17 cellular contexts compared by ENCODE assay signal in the genomic region with DNA sequence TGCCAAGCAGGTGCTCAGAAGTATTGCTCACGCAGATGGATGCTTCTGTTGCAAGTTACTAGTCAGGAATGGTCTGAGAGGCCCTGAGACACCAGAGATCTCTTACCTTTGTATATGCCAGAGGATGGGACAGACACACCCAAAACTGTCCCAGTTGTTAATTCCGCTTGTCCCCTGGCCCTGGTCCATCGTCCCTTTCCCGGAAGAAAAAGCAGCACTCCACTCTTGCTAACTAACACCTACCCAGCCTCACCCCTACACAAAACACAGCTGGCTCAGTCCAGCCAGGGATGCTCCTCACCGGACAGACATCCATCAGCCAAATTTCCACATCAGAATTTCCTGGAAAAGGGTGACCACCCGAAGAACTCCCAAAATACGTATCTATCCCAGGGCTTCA. TPM values are rescaled to one million over a fixed set of nuclear protein-coding genes. Genes with fewer than 3 reads are reported as not detected.
A peak's percentile ranks its signal among the peaks of the same experiment; 100 is the strongest.
DNase-seq lines count a peak whose midpoint lies in the region; ATAC-seq, FAIRE-seq and TF ChIP-seq lines count a peak whose summit lies in the region.
"Had no signal": no experiment of that assay in that cellular context is flagged by ENCODE, and none has a peak within 500 bp of the region (broad histone marks: within the 10 kb centered on the region; RNA-seq: fewer than 3 reads in every experiment).

No MANE protein-coding gene starts in this region.

- intact Hi-C loops in CD8-positive, alpha-beta T cell (cut with DNase I, micrococcal nuclease): no loop called here
- intact Hi-C loops in lower lobe of right lung (cut with DNase I) (no loop called here), sigmoid colon (cut with DNase I) (no loop called here)

- no peak for TF ChIP-seq POLR2A in sigmoid colon (IDR thresholded peaks at IDR 0.05)

- peak overlapping the region; percentile 16 for H3K4me3 Mint-ChIP-seq in CD8-positive, alpha-beta T cell
- H3K4me3 Mint-ChIP-seq: activated T-helper 17 cell treated with anti-CD3 and anti-CD28 coated beads, Interleukin-2, amount 50 U/mL, for 72 hours had no signal

- peak; percentile 7 for FAIRE-seq in bronchial epithelial cell (lab: Jason Lieb, UNC)
- FAIRE-seq: GM12892 had no signal

- H3K27ac Mint-ChIP-seq in CD8-positive, alpha-beta T cell: no peak overlapping the region
- H3K27ac Mint-ChIP-seq: activated CD8-positive, alpha-beta T cell treated with anti-CD3 and anti-CD28 coated beads, Interleukin-2, amount 10 ng/mL, durations not matched to agents 7 days and 5 days; activated T-helper 17 cell treated with anti-CD3 and anti-CD28 coated beads, Interleukin-2, amount 50 U/mL, for 72 hours had no signal

- H3K27me3 Mint-ChIP-seq in CD8-positive, alpha-beta T cell (ENCODE audit: low read depth): peaks cover 19% of the 10 kb centered on the region

- POLR2A ChIA-PET in CD8-positive, alpha-beta T cell (lab: Charles Lee): no interaction called here

- H3K4me1 Mint-ChIP-seq in CD8-positive, alpha-beta T cell (ENCODE audit: low read depth): peaks cover 10% of the 10 kb centered on the region
- H3K4me1 Mint-ChIP-seq: activated T-helper 17 cell treated with anti-CD3 and anti-CD28 coated beads, Interleukin-2, amount 50 U/mL, for 72 hours had no signal

- TF ChIP-seq CTCF in CD8-positive, alpha-beta T cell (IDR thresholded peaks at IDR 0.05): no peak
- TF ChIP-seq CTCF in bronchial epithelial cell (IDR thresholded peaks at IDR 0.05; ENCODE audit: insufficient read depth, low read length, severe bottlenecking): no peak
- no peak for TF ChIP-seq CTCF in lower lobe of right lung (IDR thresholded peaks at IDR 0.05)
- TF ChIP-seq CTCF in sigmoid colon (IDR thresholded peaks at IDR 0.05): no peak

- no peaks in the 10 kb centered on the region for H3K36me3 Mint-ChIP-seq in CD8-positive, alpha-beta T cell

- peaks cover 3% of the 10 kb centered on the region for H3K9me3 ChIP-seq in CD8-positive, alpha-beta T cell (ENCODE audit: low read length)
- H3K9me3 ChIP-seq in lower lobe of right lung: peaks cover 15% of the 10 kb centered on the region
- H3K9me3 ChIP-seq in sigmoid colon: peaks cover 0 to 12% (median 10%) of the 10 kb centered on the region in 4 donors
- H3K9me3 ChIP-seq: right lobe of liver had no signal

- DNase-seq in CD8-positive, alpha-beta T cell: no peak
- DNase-seq in bronchial epithelial cell (ENCODE audit: low read depth) (no peak), lower lobe of right lung (no peak), sigmoid colon (no peak), NCI-H446 (lab: John Stamatoyannopoulos, UW) (no peak), NCI-H1694 treated with DMSO at 0.1 percent for 48 hours (lab: John Stamatoyannopoulos, UW) (no peak)
- DNase-seq: activated CD8-positive, alpha-beta T cell treated with anti-CD3 and anti-CD28 coated beads, Interleukin-2, amount 10 ng/mL, durations not matched to agents 7 days and 5 days; GDM1; NCI-H1436 treated with DMSO at 0.1 percent for 48 hours; NCI-H226; right lobe of liver; T-helper 1 cell had no signal

- H3K27ac ChIP-seq in CD8-positive, alpha-beta T cell (ENCODE audit: low read depth, low read length): no peak overlapping the region
- H3K27ac ChIP-seq in lower lobe of right lung (no peak overlapping the region), sigmoid colon (peak overlapping the region in 1 of 4 donors; percentile 66)
- H3K27ac ChIP-seq: right lobe of liver had no signal

- no peaks in the 10 kb centered on the region for H3K36me3 ChIP-seq in CD8-positive, alpha-beta T cell (ENCODE audit: insufficient read depth, low read length)
- H3K36me3 ChIP-seq in bronchial epithelial cell (ENCODE audit: control insufficient read depth, insufficient read depth, low read length) (no peaks in the 10 kb centered on the region), lower lobe of right lung (no peaks in the 10 kb centered on the region), sigmoid colon (no peaks in the 10 kb centered on the region)
- H3K36me3 ChIP-seq: right lobe of liver had no signal

- no peak overlapping the region for H3K4me3 ChIP-seq in CD8-positive, alpha-beta T cell (ENCODE audit: low read depth, low read length)
- H3K4me3 ChIP-seq in bronchial epithelial cell (ENCODE audit: low read depth, low read length) (no peak overlapping the region), lower lobe of right lung (peak overlapping the region; percentile 68), sigmoid colon (peak overlapping the region in 3 of 4 donors; percentile 55 to 78 (median 72))
- H3K4me3 ChIP-seq: right lobe of liver had no signal

- peaks cover 17% of the 10 kb centered on the region for H3K9me3 Mint-ChIP-seq in CD8-positive, alpha-beta T cell

- WGBS in sigmoid colon, 2 donors: 68 to 82% methylated on average over 7 of the region's 7 CpGs

- peaks cover 11% of the 10 kb centered on the region for H3K4me1 ChIP-seq in CD8-positive, alpha-beta T cell (ENCODE audit: insufficient read depth, low read length)
- H3K4me1 ChIP-seq in lower lobe of right lung: peaks cover 9% of the 10 kb centered on the region
- peaks cover 0 to 21% (median 18%) of the 10 kb centered on the region in 4 donors for H3K4me1 ChIP-seq in sigmoid colon
- H3K4me1 ChIP-seq: right lobe of liver had no signal

- CTCF ChIA-PET in CD8-positive, alpha-beta T cell (lab: Charles Lee): interaction anchor here (1.6 kb wide), 1 partner anchor 28 kb away, joined by 3 read pairs; no protein-coding TSS in a partner anchor

- ATAC-seq in CD8-positive, alpha-beta T cell: no peak
- ATAC-seq in lower lobe of right lung (no peak), HG03432 (IDR thresholded peaks at IDR 0.05; ENCODE audit: unreplicated experiment) (no peak), SK-N-SH treated with all-trans-retinoic acid at 6 μM for 48 hours (no peak)
- ATAC-seq: activated CD8-positive, alpha-beta T cell treated with anti-CD3 and anti-CD28 coated beads, Interleukin-2, amount 10 ng/mL, durations not matched to agents 7 days and 5 days; activated T-helper 17 cell treated with anti-CD3 and anti-CD28 coated beads, Interleukin-2, amount 50 U/mL, for 72 hours had no signal

- H3K27me3 ChIP-seq in CD8-positive, alpha-beta T cell (ENCODE audit: insufficient read depth, low read length): peaks cover 12% of the 10 kb centered on the region
- H3K27me3 ChIP-seq in bronchial epithelial cell (ENCODE audit: control insufficient read depth, insufficient read depth, low read length): no peaks in the 10 kb centered on the region
- peaks cover 23% of the 10 kb centered on the region for H3K27me3 ChIP-seq in lower lobe of right lung (ENCODE audit: low read depth)
- peaks cover 0 to 29% (median 10%) of the 10 kb centered on the region in 3 donors for H3K27me3 ChIP-seq in sigmoid colon

- no peak for TF ChIP-seq EP300 in sigmoid colon (IDR thresholded peaks at IDR 0.05)

TF ChIP-seq in SK-N-SH treated with all-trans-retinoic acid at 6 μM for 48 hours, 23 proteins besides CTCF, POLR2A, EP300 and RAD21:
- TF ChIP-seq ZNF70 (CRISPR knock-in tag; IDR thresholded peaks at IDR 0.05): no peak
- TF ChIP-seq ZC3H10 (CRISPR knock-in tag; IDR thresholded peaks at IDR 0.05): no peak
- no peak for TF ChIP-seq CSRNP3 (CRISPR knock-in tag; IDR thresholded peaks at IDR 0.05)
- TF ChIP-seq SNAI2 (CRISPR knock-in tag; IDR thresholded peaks at IDR 0.05): no peak
- TF ChIP-seq TCF4 (CRISPR knock-in tag; IDR thresholded peaks at IDR 0.05; ENCODE audit: borderline replicate concordance): no peak

RNA-seq across cellular contexts. Expression of gene GAS7, which starts 2.0 kb away (rescaled TPM):
- 1 to 10 TPM; 2.9 to 4.2 TPM for total RNA-seq in CD8-positive, alpha-beta T cell
- total RNA-seq in bronchial epithelial cell: 1.1 and 1.7 TPM in 2 replicates
- 54.1 TPM for total RNA-seq in lower lobe of right lung
- 10 to 100 TPM; 35.1 to 67.6 (median 59.5) TPM for total RNA-seq in sigmoid colon
- polyA plus RNA-seq in sigmoid colon: 10 to 100 TPM in 1 of 3 donors, 1 to 10 TPM in 2; 6.5 to 17.9 (median 9.6) TPM
- total RNA-seq: MCF 10A had no signal

Comparison
In these comparisons a context has a peak if more than half of its experiments do, and no peak if none do; other contexts are left out.
1. H3K4me3 ChIP-seq: peak in lower lobe of right lung (single experiment) and sigmoid colon (3 of 4); none in CD8-positive, alpha-beta T cell (single experiment) and bronchial epithelial cell (single experiment).
2. RNA of gene GAS7, which starts 2.0 kb away (total RNA-seq): 35.1 to 67.6 TPM in sigmoid colon and 54.1 TPM in lower lobe of right lung (single experiment); 2.9 to 4.2 TPM in CD8-positive, alpha-beta T cell and 1.1 to 1.7 TPM in bronchial epithelial cell; every median in the first group is over 4 times any median in the second.